ENCODE assay signal across 8 cellular contexts in the genomic region with DNA sequence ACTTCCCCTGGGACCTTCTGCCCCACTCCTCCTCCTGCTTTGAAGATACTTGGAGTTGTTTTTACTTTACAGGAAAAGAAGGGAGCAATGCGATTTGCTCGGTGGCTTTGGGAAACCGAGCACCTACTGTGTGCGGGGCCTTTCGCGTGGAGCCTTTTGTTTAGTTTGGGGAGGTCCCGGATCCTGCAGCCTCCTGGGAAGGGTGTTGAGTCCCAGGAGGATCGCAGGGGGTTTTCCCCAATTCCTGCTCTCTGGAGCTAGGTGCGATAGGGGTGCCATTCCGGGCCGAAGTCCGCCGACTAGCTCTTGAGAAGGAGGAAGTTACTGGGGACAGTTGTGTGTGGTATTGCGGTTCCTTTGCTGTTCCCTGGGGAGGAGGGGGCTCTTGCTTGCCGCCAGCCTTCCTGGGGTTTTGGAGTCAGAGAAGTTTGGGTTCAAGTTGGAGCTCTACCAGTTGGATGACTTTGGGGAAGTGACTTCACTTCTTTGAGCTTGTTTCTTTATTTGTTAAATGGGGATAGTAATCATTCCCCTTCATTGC. TPM values are rescaled to one million over a fixed set of nuclear protein-coding genes. Genes with fewer than 3 reads are reported as not detected.
DNase-seq lines count a peak whose midpoint lies in the region; ATAC-seq and TF ChIP-seq lines count a peak whose summit lies in the region.

No MANE protein-coding gene starts in this region.

- H3K4me1 Mint-ChIP-seq in activated naive CD4-positive, alpha-beta T cell treated with anti-CD3 and anti-CD28 coated beads, Interleukin-2, amount 50 U/mL, for 24 hours: peaks cover 25% of the 10 kb centered on the region
- peaks cover 30 to 32% (median 31%) of the 10 kb centered on the region in 3 donors for H3K4me1 Mint-ChIP-seq in IgD-negative memory B cell
- peaks cover 16% of the 10 kb centered on the region for H3K4me1 Mint-ChIP-seq in activated CD8-positive, alpha-beta T cell treated with anti-CD3 and anti-CD28 coated beads for 36 hours (ENCODE audit: low read depth)
- peaks cover 21% of the 10 kb centered on the region for H3K4me1 Mint-ChIP-seq in stimulated activated effector memory CD8-positive, alpha-beta T cell treated with anti-CD3 and anti-CD28 coated beads, Interleukin-12 subunit alpha, Interleukin-12 subunit beta, amount 100 ng/mL, for 72 hours

- CTCF ChIA-PET in activated CD8-positive, alpha-beta T cell treated with anti-CD3 and anti-CD28 coated beads for 36 hours (lab: Charles Lee): interaction anchor here (1.0 to 1.5 kb wide), 3 partner anchors 9 to 88 kb away, joined by 3 to 6 read pairs (median 3); no protein-coding TSS in a partner anchor

- peaks cover 13% of the 10 kb centered on the region for H3K4me1 ChIP-seq in iPS-18a (ENCODE audit: control insufficient read depth, low read depth, low read length)

- intact Hi-C loops in activated CD8-positive, alpha-beta T cell treated with anti-CD3 and anti-CD28 coated beads for 36 hours (cut with micrococcal nuclease): loop anchor here (5.0 kb wide), 2 partner anchors 53 to 72 kb away; no protein-coding TSS in a partner anchor

- no peaks in the 10 kb centered on the region for H3K9me3 ChIP-seq in iPS-18a (ENCODE audit: control insufficient read depth, low read depth, low read length)

- H3K36me3 ChIP-seq in iPS-18a (ENCODE audit: control insufficient read depth, low read depth, low read length): no peaks in the 10 kb centered on the region

- H3K27me3 ChIP-seq in iPS-18a (ENCODE audit: control insufficient read depth, insufficient read depth, low read length): peaks cover 11% of the 10 kb centered on the region

- no peak overlapping the region for H3K27ac ChIP-seq in iPS-18a (ENCODE audit: low read length)

- peak overlapping the region; percentile 82 for H3K4me3 ChIP-seq in iPS-18a (ENCODE audit: low read length)

- peak overlapping the region; percentile 92 for H3K27ac Mint-ChIP-seq in activated naive CD4-positive, alpha-beta T cell treated with anti-CD3 and anti-CD28 coated beads, Interleukin-2, amount 50 U/mL, for 24 hours
- H3K27ac Mint-ChIP-seq in IgD-negative memory B cell: peak overlapping the region; percentile 92 to 94 (median 93)
- H3K27ac Mint-ChIP-seq in activated CD8-positive, alpha-beta T cell treated with anti-CD3 and anti-CD28 coated beads for 36 hours: peak overlapping the region; percentile 91
- peak overlapping the region; percentile 77 for H3K27ac Mint-ChIP-seq in stimulated activated effector memory CD8-positive, alpha-beta T cell treated with anti-CD3 and anti-CD28 coated beads, Interleukin-12 subunit alpha, Interleukin-12 subunit beta, amount 100 ng/mL, for 72 hours

- peak overlapping the region; percentile 78 for H3K9ac ChIP-seq in iPS-18a (ENCODE audit: low read length)

- TF ChIP-seq CTCF in activated CD8-positive, alpha-beta T cell treated with anti-CD3 and anti-CD28 coated beads for 36 hours (IDR thresholded peaks at IDR 0.05): no peak

- H3K27me3 Mint-ChIP-seq in activated naive CD4-positive, alpha-beta T cell treated with anti-CD3 and anti-CD28 coated beads, Interleukin-2, amount 50 U/mL, for 24 hours: no peaks in the 10 kb centered on the region
- H3K27me3 Mint-ChIP-seq in IgD-negative memory B cell: no peaks in the 10 kb centered on the region
- H3K27me3 Mint-ChIP-seq in activated CD8-positive, alpha-beta T cell treated with anti-CD3 and anti-CD28 coated beads for 36 hours: no peaks in the 10 kb centered on the region

- no peaks in the 10 kb centered on the region for H3K36me3 Mint-ChIP-seq in activated naive CD4-positive, alpha-beta T cell treated with anti-CD3 and anti-CD28 coated beads, Interleukin-2, amount 50 U/mL, for 24 hours
- peaks cover 3% of the 10 kb centered on the region for H3K36me3 Mint-ChIP-seq in IgD-negative memory B cell
- H3K36me3 Mint-ChIP-seq in activated CD8-positive, alpha-beta T cell treated with anti-CD3 and anti-CD28 coated beads for 36 hours (ENCODE audit: low read depth): peaks cover 14% of the 10 kb centered on the region
- H3K36me3 Mint-ChIP-seq in stimulated activated effector memory CD8-positive, alpha-beta T cell treated with anti-CD3 and anti-CD28 coated beads, Interleukin-12 subunit alpha, Interleukin-12 subunit beta, amount 100 ng/mL, for 72 hours: peaks cover 8% of the 10 kb centered on the region

- TF ChIP-seq POLR2A in GM18505 (IDR thresholded peaks at IDR 0.05; ENCODE audit: borderline replicate concordance, extremely low read depth, insufficient read depth, insufficient read length): no peak

- no peak for DNase-seq in activated naive CD4-positive, alpha-beta T cell (lab: John Stamatoyannopoulos, UW)
- DNase-seq in activated CD8-positive, alpha-beta T cell treated with anti-CD3 and anti-CD28 coated beads for 36 hours: no peak
- DNase-seq in stimulated activated effector memory CD8-positive, alpha-beta T cell treated with anti-CD3 and anti-CD28 coated beads, Interleukin-12 subunit alpha, Interleukin-12 subunit beta, amount 100 ng/mL, for 72 hours (ENCODE audit: low spot score in 2 of 2): no peak
- no peak for DNase-seq in NCI-H2171 treated with DMSO at 0.1 percent for 48 hours (lab: John Stamatoyannopoulos, UW)

- H3K9me3 Mint-ChIP-seq in activated naive CD4-positive, alpha-beta T cell treated with anti-CD3 and anti-CD28 coated beads, Interleukin-2, amount 50 U/mL, for 24 hours: no peaks in the 10 kb centered on the region
- H3K9me3 Mint-ChIP-seq in IgD-negative memory B cell: no peaks in the 10 kb centered on the region
- H3K9me3 Mint-ChIP-seq in activated CD8-positive, alpha-beta T cell treated with anti-CD3 and anti-CD28 coated beads for 36 hours: no peaks in the 10 kb centered on the region
- no peaks in the 10 kb centered on the region for H3K9me3 Mint-ChIP-seq in stimulated activated effector memory CD8-positive, alpha-beta T cell treated with anti-CD3 and anti-CD28 coated beads, Interleukin-12 subunit alpha, Interleukin-12 subunit beta, amount 100 ng/mL, for 72 hours

- no peak for ATAC-seq in activated CD8-positive, alpha-beta T cell treated with anti-CD3 and anti-CD28 coated beads for 36 hours
- no peak for ATAC-seq in stimulated activated effector memory CD8-positive, alpha-beta T cell treated with anti-CD3 and anti-CD28 coated beads, Interleukin-12 subunit alpha, Interleukin-12 subunit beta, amount 100 ng/mL, for 72 hours
- no peak for ATAC-seq in GM18505 (IDR thresholded peaks at IDR 0.05; ENCODE audit: unreplicated experiment)

- H3K4me3 Mint-ChIP-seq in activated naive CD4-positive, alpha-beta T cell treated with anti-CD3 and anti-CD28 coated beads, Interleukin-2, amount 50 U/mL, for 24 hours: peak overlapping the region; percentile 95
- H3K4me3 Mint-ChIP-seq in IgD-negative memory B cell: peak overlapping the region; percentile 94 to 97 (median 96)
- H3K4me3 Mint-ChIP-seq in activated CD8-positive, alpha-beta T cell treated with anti-CD3 and anti-CD28 coated beads for 36 hours: peak overlapping the region; percentile 88
- H3K4me3 Mint-ChIP-seq in stimulated activated effector memory CD8-positive, alpha-beta T cell treated with anti-CD3 and anti-CD28 coated beads, Interleukin-12 subunit alpha, Interleukin-12 subunit beta, amount 100 ng/mL, for 72 hours: peak overlapping the region; percentile 88

- POLR2A ChIA-PET in activated CD8-positive, alpha-beta T cell treated with anti-CD3 and anti-CD28 coated beads for 36 hours (lab: Charles Lee): interaction anchor here (0.9 to 2.2 kb wide), 5 partner anchors 16 to 81 kb away, joined by 3 to 14 read pairs (median 4); partner anchors contain the start of genes AACS and UBC

RNA-seq across cellular contexts. Expression of gene BRI3BP, which starts 1.1 kb away (rescaled TPM):
- 5.9 TPM for polyA plus RNA-seq in IgD-negative memory B cell
- 10 to 100 TPM; 22.1 to 22.3 TPM for total RNA-seq in activated CD8-positive, alpha-beta T cell treated with anti-CD3 and anti-CD28 coated beads for 36 hours

RNA-seq across cellular contexts. Expression of gene DHX37, which starts 5.6 kb away (rescaled TPM):
- 5.7 TPM for polyA plus RNA-seq in IgD-negative memory B cell
- 10 to 100 TPM; 32.4 to 33.5 TPM for total RNA-seq in activated CD8-positive, alpha-beta T cell treated with anti-CD3 and anti-CD28 coated beads for 36 hours
